In the genomic region with DNA sequence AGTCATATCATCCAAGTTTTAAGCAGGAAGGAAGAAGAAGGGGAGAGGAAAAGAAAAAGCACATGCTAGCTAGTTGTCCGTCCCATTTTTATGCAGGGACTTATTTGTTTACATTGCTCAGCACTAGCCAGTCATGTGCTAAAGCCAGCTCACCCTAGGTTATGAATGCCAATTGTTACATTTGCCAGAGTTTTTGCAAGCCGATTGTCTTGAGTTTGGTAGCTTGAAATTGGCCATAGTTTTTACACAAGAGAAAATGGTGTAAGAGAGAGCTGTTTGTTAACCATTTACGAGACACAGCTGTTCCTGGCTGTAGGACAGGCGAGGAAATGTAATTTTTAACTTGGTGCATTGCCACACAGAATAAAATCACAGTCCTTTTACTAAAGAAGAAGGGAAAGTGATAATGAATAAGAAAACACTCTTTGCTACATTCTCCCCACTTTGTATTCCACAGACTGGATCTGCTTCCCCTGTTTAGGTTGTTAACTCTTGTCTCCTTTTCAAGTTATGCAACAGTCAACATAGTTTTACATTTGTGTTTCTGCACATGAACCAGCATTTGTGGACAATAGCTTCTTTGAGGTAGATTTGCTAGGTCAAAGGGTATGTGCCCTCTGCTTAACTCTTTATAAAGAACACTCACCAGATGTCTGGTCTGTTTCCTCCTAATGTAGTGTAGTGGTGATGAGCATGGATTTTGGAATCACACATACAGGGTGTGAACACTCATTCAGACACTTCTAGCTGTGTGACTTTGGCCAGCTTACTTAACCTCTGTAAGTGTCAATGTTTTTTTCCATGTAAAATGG, we compare ENCODE assay signal across 12 cellular contexts.
DNase-seq lines count a peak whose midpoint lies in the region; ATAC-seq and TF ChIP-seq lines count a peak whose summit lies in the region.
"Had no signal": no experiment of that assay in that cellular context is flagged by ENCODE, and none has a peak within 500 bp of the region (broad histone marks: within the 10 kb centered on the region; RNA-seq: fewer than 3 reads in every experiment).

No MANE protein-coding gene starts in this region.

- ATAC-seq in Right ventricle myocardium inferior: peak; percentile 76
- ATAC-seq in mucosa of descending colon: peak; percentile 69
- peak; percentile 79 for ATAC-seq in aorta (ENCODE audit: low FRiP score)

- intact Hi-C loops in Right ventricle myocardium inferior (cut with DNase I): no loop called here
- intact Hi-C loops in mucosa of descending colon (cut with DNase I, micrococcal nuclease): no loop called here
- intact Hi-C loops in aorta (cut with DNase I): no loop called here

- H3K36me3 ChIP-seq in right atrium auricular region (no peaks in the 10 kb centered on the region), mucosa of descending colon (ENCODE audit: low read depth) (no peaks in the 10 kb centered on the region), aorta (ENCODE audit: control insufficient read depth in 1 of 2, insufficient read depth in 2 of 2, low read length in 1 of 2) (no peaks in the 10 kb centered on the region)

- H3K27me3 ChIP-seq in right atrium auricular region (no peaks in the 10 kb centered on the region), aorta (ENCODE audit: control insufficient read depth in 1 of 2, insufficient read depth in 2 of 2, low read length in 1 of 2) (no peaks in the 10 kb centered on the region)

- H3K27ac ChIP-seq in right atrium auricular region (peak overlapping the region in 1 of 2 donors; percentile 34), aorta (ENCODE audit: low read depth in 1 of 2, low read length in 2 of 2) (peak overlapping the region in 1 of 2 donors; percentile 59)

- H3K4me1 ChIP-seq in right atrium auricular region (peaks cover 0 to 23% of the 10 kb centered on the region in 2 donors), mucosa of descending colon (ENCODE audit: low read depth) (peaks cover 14% of the 10 kb centered on the region), aorta (ENCODE audit: control insufficient read depth in 1 of 2, insufficient read depth in 2 of 2, low read length in 2 of 2) (peaks cover 0 to 4% of the 10 kb centered on the region in 2 donors)

- DNase-seq in Right ventricle myocardium inferior (ENCODE audit: missing footprints): no peak
- DNase-seq in right atrium auricular region (ENCODE audit: low spot score): no peak
- peak; percentile 35 for DNase-seq in fibroblast of villous mesenchyme (ENCODE audit: low read depth)
- peak in 1 of 3 donors; percentile 19 for DNase-seq in mucosa of descending colon
- DNase-seq in aorta: no peak
- DNase-seq in GM19240 (ENCODE audit: insufficient read length, low spot score): no peak
- DNase-seq in germinal center (ENCODE audit: low spot score): no peak
- DNase-seq in NCI-H1092 treated with DMSO at 0.1 percent for 48 hours (lab: John Stamatoyannopoulos, UW): no peak
- DNase-seq: 8988T; activated CD8-positive, alpha-beta memory T cell treated with anti-CD3 and anti-CD28 coated beads for 24 hours; cerebellar nuclear complex; SHP77 had no signal

- WGBS in aorta, 2 donors: 5 to 6% methylated on average over 4 of the region's 4 CpGs

- no peaks in the 10 kb centered on the region for H3K9me3 ChIP-seq in right atrium auricular region
- H3K9me3 ChIP-seq in mucosa of descending colon: no peaks in the 10 kb centered on the region
- H3K9me3 ChIP-seq in aorta (ENCODE audit: control insufficient read depth, low read length): no peaks in the 10 kb centered on the region

- H3K4me3 ChIP-seq in right atrium auricular region: no peak overlapping the region
- H3K4me3 ChIP-seq in fibroblast of villous mesenchyme (ENCODE audit: low read depth, low read length): no peak overlapping the region
- H3K4me3 ChIP-seq in mucosa of descending colon: no peak overlapping the region
- peak overlapping the region in 1 of 2 donors; percentile 21 for H3K4me3 ChIP-seq in aorta (ENCODE audit: low read length in 2 of 2)

- no peak for TF ChIP-seq CTCF in right atrium auricular region (IDR thresholded peaks at IDR 0.05)
- no peak for TF ChIP-seq CTCF in fibroblast of villous mesenchyme (IDR thresholded peaks at IDR 0.05; ENCODE audit: insufficient read depth, low read depth, low read length)
- TF ChIP-seq CTCF in mucosa of descending colon (IDR thresholded peaks at IDR 0.05): no peak
